Comparison of ENCODE assay signal across 1 cellular context in genomic region chr16:22190169-22191088, GRCh38.
TF ChIP-seq lines count a peak whose summit lies in the region.

No MANE protein-coding gene starts in this region.

TF ChIP-seq in HepG2, 621 proteins besides CTCF, POLR2A, EP300 and RAD21 (continued from another document):
- TF ChIP-seq LRRFIP1 (CRISPR knock-in tag; conservative IDR thresholded peaks at IDR 0.05) (no peak), SNRNP70 (IDR thresholded peaks at IDR 0.05; ENCODE audit: low read depth, low read length) (no peak), MTA1 (CRISPR knock-in tag; IDR thresholded peaks at IDR 0.05; ENCODE audit: borderline replicate concordance) (no peak; the same call in none of the 2 replicates), RFX3 (CRISPR knock-in tag; IDR thresholded peaks at IDR 0.05) (no peak), RFXANK (CRISPR knock-in tag; IDR thresholded peaks at IDR 0.05) (peak; percentile 80; the same call in 1 of the 2 replicates), JDP2 (CRISPR knock-in tag; IDR thresholded peaks at IDR 0.05; ENCODE audit: borderline replicate concordance) (no peak), ZNF207 (IDR thresholded peaks at IDR 0.05; ENCODE audit: borderline replicate concordance) (no peak), ZFP62 (CRISPR knock-in tag; IDR thresholded peaks at IDR 0.05) (peak; percentile 84; the same call in 1 of the 2 replicates), FOXK1 (CRISPR knock-in tag; IDR thresholded peaks at IDR 0.05; ENCODE audit: borderline replicate concordance, low read depth) (peak; percentile 28; the same call in 1 of the 2 replicates), GLMP (CRISPR knock-in tag; IDR thresholded peaks at IDR 0.05; ENCODE audit: borderline replicate concordance) (no peak), PCBP2 (optimal IDR thresholded peaks at IDR 0.05; ENCODE audit: low read depth, low read length, poor library complexity, severe bottlenecking) (no peak), ZNF691 (CRISPR knock-in tag; IDR thresholded peaks at IDR 0.05; ENCODE audit: borderline replicate concordance, low read depth) (peak; percentile 65; the same call in 1 of the 2 replicates), PHF20 (CRISPR knock-in tag; IDR thresholded peaks at IDR 0.05) (no peak), ZNF331 (CRISPR knock-in tag; IDR thresholded peaks at IDR 0.05) (peak; percentile 71; the same call in 1 of the 2 replicates), USF2 (IDR thresholded peaks at IDR 0.05; ENCODE audit: low read depth, low read length) (no peak), USF2 (CRISPR knock-in tag; IDR thresholded peaks at IDR 0.05; ENCODE audit: borderline replicate concordance) (peak; percentile 90; the same call in 1 of the 2 replicates)
